16 cellular contexts compared by ENCODE assay signal in the genomic region with DNA sequence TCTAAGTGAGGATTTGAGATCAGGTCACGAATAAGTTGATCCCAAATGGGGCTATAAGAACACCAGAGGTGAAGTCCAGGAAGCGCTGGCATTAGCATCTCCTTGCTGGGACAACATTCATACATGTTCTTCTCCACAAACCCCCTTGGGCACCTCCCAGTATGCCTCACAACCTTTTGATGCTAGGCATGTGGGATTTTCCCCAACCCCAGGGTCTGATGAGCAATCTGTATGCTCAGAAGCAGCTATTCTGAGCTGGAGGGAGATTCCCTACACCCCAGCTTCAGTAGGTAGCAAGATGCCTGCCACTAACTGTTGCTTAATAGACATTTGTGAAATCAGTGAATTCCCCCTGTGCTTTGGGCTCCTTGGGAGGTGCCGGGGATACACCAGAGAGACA. TPM values are rescaled to one million over a fixed set of nuclear protein-coding genes. Genes with fewer than 3 reads are reported as not detected.
A peak's percentile ranks its signal among the peaks of the same experiment; 100 is the strongest.
DNase-seq lines count a peak whose midpoint lies in the region; ATAC-seq lines count a peak whose summit lies in the region.
"Had no signal": no experiment of that assay in that cellular context is flagged by ENCODE, and none has a peak within 500 bp of the region (broad histone marks: within the 10 kb centered on the region; RNA-seq: fewer than 3 reads in every experiment).

No MANE protein-coding gene starts in this region.

- intact Hi-C loops in Right ventricle myocardium superior (cut with DNase I), result no loop called here

- ATAC-seq in HG02885 (IDR thresholded peaks at IDR 0.05; ENCODE audit: poor library complexity, unreplicated experiment), result peak; percentile 43
- ATAC-seq in HG03039 (IDR thresholded peaks at IDR 0.05; ENCODE audit: unreplicated experiment), result no peak
- no peak for ATAC-seq in GM21447 (IDR thresholded peaks at IDR 0.05; ENCODE audit: unreplicated experiment)
- no peak for ATAC-seq in Right ventricle myocardium superior (ENCODE audit: poor library complexity)

- DNase-seq in stimulated activated CD4-positive, alpha-beta T cell treated with anti-CD3 and anti-CD28 coated beads, Interleukin-12 subunit alpha, Interleukin-12 subunit beta, amount 100 ng/mL, for 48 hours (ENCODE audit: low read depth in 2 of 3, low spot score in 1 of 3), result peak; percentile 8 to 44 (median 14)
- no peak for DNase-seq in stimulated activated CD4-positive, alpha-beta T cell treated with anti-CD3 and anti-CD28 coated beads, Interleukin-4, amount 100 ng/mL, for 1 hour
- DNase-seq in iris pigment epithelial cell (ENCODE audit: low read depth), result peak; percentile 2
- no peak for DNase-seq in Right ventricle myocardium superior
- no peak for DNase-seq in NCI-H1417 treated with DMSO at 0.1 percent for 48 hours (lab: John Stamatoyannopoulos, UW)
- DNase-seq: brain microvascular endothelial cell, Caco-2, glutamatergic neuron, IMR-90, naive B cell, Peyer's patch had no signal

RNA-seq across cellular contexts. Expression of a gene that starts 32.2 kb away (rescaled TPM):
- total RNA-seq in Right ventricle myocardium superior, result not detected
- total RNA-seq: activated CD8-positive, alpha-beta memory T cell treated with anti-CD3 and anti-CD28 coated beads for 36 hours; Caco-2; IMR-90; Peyer's patch; thoracic aorta had no signal

Comparison
In these comparisons a context has a peak if more than half of its experiments do, and no peak if none do; other contexts are left out.
1. DNase-seq: peak in stimulated activated CD4-positive, alpha-beta T cell treated with anti-CD3 and anti-CD28 coated beads, Interleukin-12 subunit alpha, Interleukin-12 subunit beta, amount 100 ng/mL, for 48 hours (3 of 3) and iris pigment epithelial cell (single experiment); none in stimulated activated CD4-positive, alpha-beta T cell treated with anti-CD3 and anti-CD28 coated beads, Interleukin-4, amount 100 ng/mL, for 1 hour (single experiment), Right ventricle myocardium superior (single experiment) and NCI-H1417 treated with DMSO at 0.1 percent for 48 hours (single experiment).